Comparison of ENCODE assay signal across 15 cellular contexts in genomic region chr6:130076512-130076911, GRCh38. TPM values are rescaled to one million over a fixed set of nuclear protein-coding genes. Genes with fewer than 3 reads are reported as not detected.
A peak's percentile ranks its signal among the peaks of the same experiment; 100 is the strongest.
DNase-seq lines count a peak whose midpoint lies in the region; ATAC-seq and TF ChIP-seq lines count a peak whose summit lies in the region.
"Had no signal": no experiment of that assay in that cellular context is flagged by ENCODE, and none has a peak within 500 bp of the region (broad histone marks: within the 10 kb centered on the region; RNA-seq: fewer than 3 reads in every experiment).

No MANE protein-coding gene starts in this region.

- no peak overlapping the region for H3K4me2 ChIP-seq in GM23248 (ENCODE audit: unreplicated experiment)

- H3K9me3 ChIP-seq in AG04450 (ENCODE audit: control insufficient read depth, insufficient read depth, low read length) (no peaks in the 10 kb centered on the region), GM23248 (ENCODE audit: low read depth) (no peaks in the 10 kb centered on the region), RWPE2 (ENCODE audit: severe bottlenecking) (no peaks in the 10 kb centered on the region)

- 50 to 53% methylated on average over 2 of the region's 2 CpGs for WGBS in GM23248 (ENCODE audit: low coverage in 1 of 2, low lambda C conversion rate in 2 of 2, missing lambda C conversion rate in 2 of 2), 2 experiments

- peak; percentile 1 for DNase-seq in AG04450 (ENCODE audit: low read depth, low spot score)
- DNase-seq in GM23248 = peak; percentile 15
- DNase-seq in RWPE2 (ENCODE audit: low spot score) = no peak
- peak; percentile 39 for DNase-seq in fibroblast of the aortic adventitia (ENCODE audit: low read depth)
- DNase-seq in NCI-H774 (lab: John Stamatoyannopoulos, UW) = no peak
- no peak for DNase-seq in stimulated activated naive CD8-positive, alpha-beta T cell treated with anti-CD3 and anti-CD28 coated beads, Interleukin-15, amount 100 ng/mL, for 72 hours
- DNase-seq: activated CD4-positive, alpha-beta T cell treated with anti-CD3 and anti-CD28 coated beads for 36 hours; central memory CD4-positive, alpha-beta T cell; foreskin melanocyte; H7; naive B cell; NCI-H226; stimulated activated CD4-positive, alpha-beta T cell treated with anti-CD3 and anti-CD28 coated beads, Interleukin-12 subunit alpha, Interleukin-12 subunit beta, amount 100 ng/mL, for 4 hours had no signal

- no peak for ATAC-seq in RWPE2 (ENCODE audit: low read depth)
- no peak for ATAC-seq in GM18511 (IDR thresholded peaks at IDR 0.05; ENCODE audit: unreplicated experiment)
- ATAC-seq in HG03378 (IDR thresholded peaks at IDR 0.05; ENCODE audit: unreplicated experiment) = no peak
- ATAC-seq in stimulated activated naive CD8-positive, alpha-beta T cell treated with anti-CD3 and anti-CD28 coated beads, Interleukin-15, amount 100 ng/mL, for 72 hours = no peak
- ATAC-seq: activated CD4-positive, alpha-beta T cell treated with anti-CD3 and anti-CD28 coated beads for 36 hours had no signal

- H3K4me1 ChIP-seq in GM23248 (ENCODE audit: insufficient read depth) (no peaks in the 10 kb centered on the region), RWPE2 (ENCODE audit: insufficient read depth, poor library complexity, severe bottlenecking) (no peaks in the 10 kb centered on the region)

- in situ Hi-C loops in GM23248 (cut with MboI) = no loop called here

- H3K27me3 ChIP-seq in AG04450 (ENCODE audit: control insufficient read depth, insufficient read depth, low read length) (no peaks in the 10 kb centered on the region), GM23248 (replicated peaks; ENCODE audit: insufficient read depth) (no peaks in the 10 kb centered on the region), RWPE2 (ENCODE audit: insufficient read depth, poor library complexity, severe bottlenecking) (no peaks in the 10 kb centered on the region)

- H3K9ac ChIP-seq in GM23248 = no peak overlapping the region

- H3K9me3 Mint-ChIP-seq in stimulated activated naive CD8-positive, alpha-beta T cell treated with anti-CD3 and anti-CD28 coated beads, Interleukin-15, amount 100 ng/mL, for 72 hours = no peaks in the 10 kb centered on the region
- H3K9me3 Mint-ChIP-seq: naive B cell had no signal

- H3K27ac ChIP-seq in AG04450 (ENCODE audit: low read depth, low read length) (no peak overlapping the region), GM23248 (no peak overlapping the region), RWPE2 (ENCODE audit: poor library complexity, severe bottlenecking) (no peak overlapping the region)

- H3K36me3 ChIP-seq in GM23248 (ENCODE audit: low read depth) (no peaks in the 10 kb centered on the region), RWPE2 (ENCODE audit: low read depth) (peaks cover 12% of the 10 kb centered on the region)

- H3K4me3 ChIP-seq in AG04450 (ENCODE audit: low read depth, low read length) = no peak overlapping the region
- H3K4me3 ChIP-seq in GM23248 = no peak overlapping the region
- no peak overlapping the region for H3K4me3 ChIP-seq in RWPE2 (ENCODE audit: severe bottlenecking)
- no peak overlapping the region for H3K4me3 ChIP-seq in fibroblast of the aortic adventitia (ENCODE audit: low read depth, low read length)

- CTCF ChIA-PET in AG04450 (lab: Charles Lee) = interaction anchor here (0.6 to 1.8 kb wide), 4 partner anchors 122 to 245 kb away, joined by 3 to 9 read pairs (median 4); no protein-coding TSS in a partner anchor

- H3K9me2 ChIP-seq in GM23248 (ENCODE audit: insufficient read depth) = no peaks in the 10 kb centered on the region

- POLR2A ChIA-PET in AG04450 (lab: Yijun Ruan, JAX) = no interaction called here

- H3F3A ChIP-seq in GM23248 (ENCODE audit: insufficient read depth) = no peaks in the 10 kb centered on the region

- H3K79me2 ChIP-seq in GM23248 (ENCODE audit: insufficient read depth) = no peaks in the 10 kb centered on the region

- H4K20me1 ChIP-seq in GM23248 (ENCODE audit: insufficient read depth) = no peaks in the 10 kb centered on the region

- peaks cover 19% of the 10 kb centered on the region for H3K4me1 Mint-ChIP-seq in stimulated activated naive CD8-positive, alpha-beta T cell treated with anti-CD3 and anti-CD28 coated beads, Interleukin-15, amount 100 ng/mL, for 72 hours

- TF ChIP-seq CTCF in AG04450 (IDR thresholded peaks at IDR 0.05; ENCODE audit: low read depth, low read length) (peak; percentile 46), RWPE2 (IDR thresholded peaks at IDR 0.05; ENCODE audit: poor library complexity, severe bottlenecking) (peak; percentile 34), fibroblast of the aortic adventitia (IDR thresholded peaks at IDR 0.05; ENCODE audit: insufficient read depth, low read length) (peak; percentile 22)

- H2AFZ ChIP-seq in GM23248 = no peak overlapping the region; the same call in 1 of the 2 replicates

- H3K4me3 Mint-ChIP-seq in stimulated activated naive CD8-positive, alpha-beta T cell treated with anti-CD3 and anti-CD28 coated beads, Interleukin-15, amount 100 ng/mL, for 72 hours = no peak overlapping the region
- H3K4me3 Mint-ChIP-seq: activated CD4-positive, alpha-beta T cell treated with anti-CD3 and anti-CD28 coated beads for 36 hours; naive B cell had no signal

- H3K27ac Mint-ChIP-seq in stimulated activated naive CD8-positive, alpha-beta T cell treated with anti-CD3 and anti-CD28 coated beads, Interleukin-15, amount 100 ng/mL, for 72 hours = no peak overlapping the region
- H3K27ac Mint-ChIP-seq: activated CD4-positive, alpha-beta T cell treated with anti-CD3 and anti-CD28 coated beads for 36 hours had no signal

- no peaks in the 10 kb centered on the region for H3K27me3 Mint-ChIP-seq in stimulated activated naive CD8-positive, alpha-beta T cell treated with anti-CD3 and anti-CD28 coated beads, Interleukin-15, amount 100 ng/mL, for 72 hours
- H3K27me3 Mint-ChIP-seq: activated CD4-positive, alpha-beta T cell treated with anti-CD3 and anti-CD28 coated beads for 36 hours; naive B cell had no signal

RNA-seq across cellular contexts. Expression of gene L3MBTL3, which starts 58.1 kb away (rescaled TPM):
- polyA plus RNA-seq in AG04450 (2011; rRNA removed) = 17.0 and 23.2 TPM in 2 replicates
- 8.6 and 9.3 TPM in 2 replicates for polyA minus RNA-seq in AG04450 (2011; rRNA and poly(A)+ RNA removed)
- total RNA-seq in GM23248 (2014; rRNA removed; shearing (Covaris generic)) = 4.3 and 21.8 TPM in 2 replicates
- 2.4 and 3.3 TPM in 2 replicates for polyA plus RNA-seq in GM23248 (2016; fragmentation: Nextera tagmentation; extraction: Ambion mirVana)
- 9.8 and 16.4 TPM in 2 replicates for total RNA-seq in fibroblast of the aortic adventitia (ENCODE audit: low replicate concordance)

Comparison
In these comparisons a context has a peak if more than half of its experiments do, and no peak if none do; other contexts are left out.
1. DNase-seq: peak in AG04450 (single experiment), GM23248 (single experiment) and fibroblast of the aortic adventitia (single experiment); none in RWPE2 (single experiment), NCI-H774 (single experiment) and stimulated activated naive CD8-positive, alpha-beta T cell treated with anti-CD3 and anti-CD28 coated beads, Interleukin-15, amount 100 ng/mL, for 72 hours (0 of 2).
2. Peak in every context shown above with its lines, with median percentiles within 50 percentile points of each other: CTCF ChIP-seq.